Comparison of ENCODE assay signal across 9 cellular contexts in genomic region chr17:82826211-82826610, GRCh38. TPM values are rescaled to one million over a fixed set of nuclear protein-coding genes. Genes with fewer than 3 reads are reported as not detected.
"Had no signal": no experiment of that assay in that cellular context is flagged by ENCODE, and none has a peak within 500 bp of the region (broad histone marks: within the 10 kb centered on the region; RNA-seq: fewer than 3 reads in every experiment).

No MANE protein-coding gene starts in this region.

- H3K27ac ChIP-seq: HL-60 had no signal

- FAIRE-seq: H1, H54 had no signal

- H2AFZ ChIP-seq: GM23338 had no signal

- ATAC-seq: GM23338 had no signal

- H3K4me3 ChIP-seq: GM23338 had no signal

- DNase-seq: H9, HCEC 1CT, KG1 had no signal

- H3K4me2 ChIP-seq: GM23338 had no signal

RNA-seq across cellular contexts. Expression of gene ZNF750, which starts 13.6 kb away (rescaled TPM):
- total RNA-seq: H1, H9, HT1080 had no signal
- polyA plus RNA-seq: H1, IgD-negative memory B cell had no signal
